ENCODE assay signal across 8 cellular contexts in the genomic region with DNA sequence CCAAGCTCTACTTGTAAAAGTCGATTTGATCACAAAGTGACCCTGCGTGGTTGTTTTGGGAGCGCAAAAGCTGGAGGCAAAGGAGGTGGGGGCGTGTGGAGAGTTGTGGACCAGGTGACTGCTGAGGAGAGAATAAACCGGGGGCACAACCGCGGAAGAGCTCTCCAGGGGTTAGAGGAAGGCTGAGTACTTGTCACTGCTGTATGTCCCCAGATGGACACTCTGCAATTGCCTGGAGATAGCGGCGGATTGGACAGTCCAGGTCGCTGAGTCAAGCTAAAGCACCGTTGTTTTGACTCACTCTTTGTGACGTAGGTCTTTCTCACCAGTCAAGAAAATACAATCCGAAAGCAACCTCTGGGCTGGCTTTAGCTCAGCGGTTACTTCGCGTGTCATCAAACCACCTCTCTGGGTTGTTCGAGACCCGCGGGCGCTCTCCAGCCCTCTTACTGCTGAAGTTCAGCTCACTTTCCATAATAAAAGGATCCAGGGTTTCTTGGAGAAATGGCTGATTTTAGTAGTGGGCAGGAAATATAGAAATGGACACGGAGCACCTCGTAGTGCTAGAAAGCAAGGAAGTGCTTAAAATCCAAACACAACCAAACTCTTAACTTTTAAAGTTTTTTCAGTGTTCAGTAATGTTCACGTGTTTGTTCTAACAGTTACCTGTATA. TPM values are rescaled to one million over a fixed set of nuclear protein-coding genes. Genes with fewer than 3 reads are reported as not detected.
DNase-seq lines count a peak whose midpoint lies in the region; ATAC-seq and TF ChIP-seq lines count a peak whose summit lies in the region.

No MANE protein-coding gene starts in this region.

- CTCF ChIA-PET in CD4-positive, alpha-beta T cell (lab: Charles Lee) = interaction anchor here (0.7 kb wide), 1 partner anchor 15 kb away, joined by 3 read pairs; no protein-coding TSS in a partner anchor

- DNase-seq in CD4-positive, alpha-beta T cell = peak; percentile 25 to 60 (median 46)
- DNase-seq in SW480 (ENCODE audit: low spot score) (peak; percentile 70), iPS DF 19.7 (ENCODE audit: low read depth, low spot score) (peak; percentile 67), NCI-H524 (lab: John Stamatoyannopoulos, UW) (no peak)
- DNase-seq in activated naive CD8-positive, alpha-beta T cell treated with anti-CD3 and anti-CD28 coated beads, Interleukin-2, amount 50 U/mL, for 16 hours (ENCODE audit: low read depth, low spot score) = peak; percentile 38
- DNase-seq in stimulated activated CD4-positive, alpha-beta T cell treated with anti-CD3 and anti-CD28 coated beads, Interleukin-12 subunit alpha, Interleukin-12 subunit beta, amount 100 ng/mL, for 4 hours = peak; percentile 73

- H3K9me3 ChIP-seq in CD4-positive, alpha-beta T cell (ENCODE audit: control insufficient read depth, low read length) = no peaks in the 10 kb centered on the region

- no peak overlapping the region for H3K27ac ChIP-seq in CD4-positive, alpha-beta T cell (ENCODE audit: low read depth, low read length)

- peak; percentile 91 for ATAC-seq in CD4-positive, alpha-beta T cell (ENCODE audit: poor library complexity)
- peak; percentile 87 for ATAC-seq in GM19455 (IDR thresholded peaks at IDR 0.05; ENCODE audit: unreplicated experiment)
- peak; percentile 96 for ATAC-seq in HG03521 (IDR thresholded peaks at IDR 0.05; ENCODE audit: unreplicated experiment)

- intact Hi-C loops in CD4-positive, alpha-beta T cell (cut with DNase I, micrococcal nuclease) = loop anchor here in 1 of 2 experiments (10.0 kb wide), 1 partner anchor 251 kb away; no protein-coding TSS in a partner anchor

- TF ChIP-seq CTCF in CD4-positive, alpha-beta T cell (IDR thresholded peaks at IDR 0.05) = no peak

- peaks cover 4% of the 10 kb centered on the region for H3K36me3 Mint-ChIP-seq in CD4-positive, alpha-beta T cell (ENCODE audit: low read depth)

- peaks cover 6% of the 10 kb centered on the region for H3K27me3 ChIP-seq in CD4-positive, alpha-beta T cell (ENCODE audit: control insufficient read depth, insufficient read depth, low read length)

- no peaks in the 10 kb centered on the region for H3K9me3 Mint-ChIP-seq in CD4-positive, alpha-beta T cell

- H3K27me3 Mint-ChIP-seq in CD4-positive, alpha-beta T cell = peaks cover 42% of the 10 kb centered on the region

- H3K4me3 Mint-ChIP-seq in CD4-positive, alpha-beta T cell = peak overlapping the region; percentile 83

- peak overlapping the region; percentile 89 for H3K27ac Mint-ChIP-seq in CD4-positive, alpha-beta T cell

- POLR2A ChIA-PET in CD4-positive, alpha-beta T cell (lab: Charles Lee) = interaction anchor here (0.7 to 1.5 kb wide), 4 partner anchors 10 to 170 kb away, joined by 3 to 7 read pairs (median 4); a partner anchor contains a TSS

- H3K4me1 Mint-ChIP-seq in CD4-positive, alpha-beta T cell (ENCODE audit: low read depth) = peaks cover 16% of the 10 kb centered on the region

RNA-seq across cellular contexts. Expression of a gene that starts 25.7 kb away (rescaled TPM):
- total RNA-seq in CD4-positive, alpha-beta T cell = 10 to 100 TPM; 29.0 to 32.3 TPM

RNA-seq across cellular contexts. Expression of a gene that starts 34.7 kb away (rescaled TPM):
- total RNA-seq in CD4-positive, alpha-beta T cell = 10 to 100 TPM; 38.1 to 38.3 TPM

RNA-seq across cellular contexts. Expression of a gene that starts 34.8 kb away (rescaled TPM):
- total RNA-seq in CD4-positive, alpha-beta T cell = 10 to 100 TPM; 53.5 to 54.1 TPM

RNA-seq across cellular contexts. Expression of a gene that starts 52.6 kb away (rescaled TPM):
- 1 to 10 TPM; 1.9 to 2.1 TPM for total RNA-seq in CD4-positive, alpha-beta T cell

Comparison
In these comparisons a context has a peak if more than half of its experiments do, and no peak if none do; other contexts are left out.
1. DNase-seq: peak in CD4-positive, alpha-beta T cell (10 of 10), SW480 (single experiment), activated naive CD8-positive, alpha-beta T cell treated with anti-CD3 and anti-CD28 coated beads, Interleukin-2, amount 50 U/mL, for 16 hours (single experiment), iPS DF 19.7 (single experiment) and stimulated activated CD4-positive, alpha-beta T cell treated with anti-CD3 and anti-CD28 coated beads, Interleukin-12 subunit alpha, Interleukin-12 subunit beta, amount 100 ng/mL, for 4 hours (single experiment); none in NCI-H524 (0 of 2).
2. Peak in every context shown above with its lines, with median percentiles within 50 percentile points of each other: ATAC-seq.